ENCODE assay signal across 17 cellular contexts in the genomic region with DNA sequence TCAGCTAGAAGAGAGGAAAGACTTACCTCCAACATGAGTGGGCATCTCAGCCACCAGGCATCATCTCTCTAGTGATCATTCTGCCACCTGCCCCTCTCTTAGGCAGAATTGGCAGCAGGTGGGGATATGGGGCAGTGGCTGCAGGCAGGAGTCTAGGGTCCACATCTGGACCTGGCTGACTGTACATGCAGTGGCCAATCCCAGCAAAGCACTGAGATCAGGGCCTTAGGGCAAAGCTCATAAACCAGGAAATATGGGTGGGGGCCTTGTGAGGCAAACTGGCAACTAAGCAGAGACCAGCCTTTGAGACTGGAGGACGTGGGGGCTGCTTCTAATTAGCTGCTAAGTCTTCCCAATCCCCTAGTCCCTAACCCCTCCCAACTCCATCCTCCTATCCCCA.
"Had no signal": no experiment of that assay in that cellular context is flagged by ENCODE, and none has a peak within 500 bp of the region (broad histone marks: within the 10 kb centered on the region; RNA-seq: fewer than 3 reads in every experiment).

No MANE protein-coding gene starts in this region.

- H3K36me3 ChIP-seq: MG63 had no signal

- H3K4me3 ChIP-seq: MG63 had no signal

- ATAC-seq: T-cell had no signal

- H3K27ac ChIP-seq: RWPE1 had no signal

- FAIRE-seq: RCC 7860 had no signal

- H3K9me3 ChIP-seq: MG63 had no signal

- DNase-seq: KBM-7, MG63, NCI-H1092, NCI-H1105 treated with DMSO at 0.1 percent for 48 hours, NCI-H1417 treated with DMSO at 0.1 percent for 48 hours, NCI-H146, NCI-H1694 treated with DMSO at 0.1 percent for 48 hours, NCI-H1930, NCI-H2081, NCI-H2107, NCI-H2227 treated with DMSO at 0.1 percent for 48 hours, NCI-H526 treated with DMSO at 0.1 percent for 48 hours, NCI-H748 treated with DMSO at 0.1 percent for 48 hours, SHP77, T-cell had no signal

- H3K27me3 ChIP-seq: MG63 had no signal
